ENCODE assay signal across 12 cellular contexts in genomic region chr4:170336238-170336775, GRCh38.
DNase-seq lines count a peak whose midpoint lies in the region; ATAC-seq lines count a peak whose summit lies in the region.
"Had no signal": no experiment of that assay in that cellular context is flagged by ENCODE, and none has a peak within 500 bp of the region (broad histone marks: within the 10 kb centered on the region; RNA-seq: fewer than 3 reads in every experiment).

No MANE protein-coding gene starts in this region.

- H3K27me3 Mint-ChIP-seq in stimulated activated naive B cell treated with anti-CD40 and anti-IgM and Interleukin-4, amounts not matched to agents 10 μg/mL and 1 μg/mL and 100 μg/mL, for 72 hours, result no peaks in the 10 kb centered on the region
- H3K27me3 Mint-ChIP-seq: brain had no signal

- peak overlapping the region; percentile 67 for H3K27ac Mint-ChIP-seq in stimulated activated naive B cell treated with anti-CD40 and anti-IgM and Interleukin-4, amounts not matched to agents 10 μg/mL and 1 μg/mL and 100 μg/mL, for 72 hours
- H3K27ac Mint-ChIP-seq: brain had no signal

- ATAC-seq in GM21786 (IDR thresholded peaks at IDR 0.05; ENCODE audit: unreplicated experiment) (peak; percentile 91), HG03139 (IDR thresholded peaks at IDR 0.05; ENCODE audit: unreplicated experiment) (peak; percentile 87)
- peak; percentile 89 to 90 for ATAC-seq in stimulated activated naive B cell treated with anti-CD40 and anti-IgM and Interleukin-4, amounts not matched to agents 10 μg/mL and 1 μg/mL and 100 μg/mL, for 72 hours (replicated peaks)
- ATAC-seq: upper lobe of right lung had no signal

- intact Hi-C loops in cardiac septum (cut with DNase I), result no loop called here

- H3K4me1 Mint-ChIP-seq in stimulated activated naive B cell treated with anti-CD40 and anti-IgM and Interleukin-4, amounts not matched to agents 10 μg/mL and 1 μg/mL and 100 μg/mL, for 72 hours, result peaks cover 0 to 4% of the 10 kb centered on the region in 2 donors
- H3K4me1 Mint-ChIP-seq: brain had no signal

- peaks cover 0 to 2% of the 10 kb centered on the region in 2 donors for H3K36me3 Mint-ChIP-seq in stimulated activated naive B cell treated with anti-CD40 and anti-IgM and Interleukin-4, amounts not matched to agents 10 μg/mL and 1 μg/mL and 100 μg/mL, for 72 hours
- H3K36me3 Mint-ChIP-seq: brain had no signal

- no peak overlapping the region for H3K4me3 Mint-ChIP-seq in stimulated activated naive B cell treated with anti-CD40 and anti-IgM and Interleukin-4, amounts not matched to agents 10 μg/mL and 1 μg/mL and 100 μg/mL, for 72 hours
- H3K4me3 Mint-ChIP-seq: brain had no signal

- peaks cover 9 to 12% of the 10 kb centered on the region in 2 donors for H3K9me3 Mint-ChIP-seq in stimulated activated naive B cell treated with anti-CD40 and anti-IgM and Interleukin-4, amounts not matched to agents 10 μg/mL and 1 μg/mL and 100 μg/mL, for 72 hours

- DNase-seq in DMS53 (lab: John Stamatoyannopoulos, UW) (peak; percentile 29), DMS53 treated with DMSO at 0.1 percent for 48 hours (lab: John Stamatoyannopoulos, UW; ENCODE audit: unreplicated experiment) (no peak), cardiac septum (ENCODE audit: low spot score) (no peak)
- peak; percentile 18 for DNase-seq in stimulated activated naive B cell treated with anti-CD40 and anti-IgM and Interleukin-4, amounts not matched to agents 10 μg/mL and 1 μg/mL and 100 μg/mL, for 72 hours
- no peak for DNase-seq in activated naive CD4-positive, alpha-beta T cell treated with Interleukin-2 at 50 U/mL for 16 hours
- no peak for DNase-seq in stimulated activated CD4-positive, alpha-beta T cell treated with anti-CD3 and anti-CD28 coated beads, Interleukin-4, amount 100 ng/mL, for 1 hour
- DNase-seq: erythroblast, NCI-H2171 treated with DMSO at 0.1 percent for 48 hours, upper lobe of right lung had no signal

Comparison
In these comparisons a context has a peak if more than half of its experiments do, and no peak if none do; other contexts are left out.
1. DNase-seq: peak in DMS53 (single experiment) and stimulated activated naive B cell treated with anti-CD40 and anti-IgM and Interleukin-4, amounts not matched to agents 10 μg/mL and 1 μg/mL and 100 μg/mL, for 72 hours (single experiment); none in DMS53 treated with DMSO at 0.1 percent for 48 hours (single experiment), cardiac septum (single experiment), activated naive CD4-positive, alpha-beta T cell treated with Interleukin-2 at 50 U/mL for 16 hours (single experiment) and stimulated activated CD4-positive, alpha-beta T cell treated with anti-CD3 and anti-CD28 coated beads, Interleukin-4, amount 100 ng/mL, for 1 hour (single experiment).
2. Peak in every context shown above with its lines, with median percentiles within 50 percentile points of each other: ATAC-seq.